Comparison of ENCODE assay signal across 7 cellular contexts in the genomic region with DNA sequence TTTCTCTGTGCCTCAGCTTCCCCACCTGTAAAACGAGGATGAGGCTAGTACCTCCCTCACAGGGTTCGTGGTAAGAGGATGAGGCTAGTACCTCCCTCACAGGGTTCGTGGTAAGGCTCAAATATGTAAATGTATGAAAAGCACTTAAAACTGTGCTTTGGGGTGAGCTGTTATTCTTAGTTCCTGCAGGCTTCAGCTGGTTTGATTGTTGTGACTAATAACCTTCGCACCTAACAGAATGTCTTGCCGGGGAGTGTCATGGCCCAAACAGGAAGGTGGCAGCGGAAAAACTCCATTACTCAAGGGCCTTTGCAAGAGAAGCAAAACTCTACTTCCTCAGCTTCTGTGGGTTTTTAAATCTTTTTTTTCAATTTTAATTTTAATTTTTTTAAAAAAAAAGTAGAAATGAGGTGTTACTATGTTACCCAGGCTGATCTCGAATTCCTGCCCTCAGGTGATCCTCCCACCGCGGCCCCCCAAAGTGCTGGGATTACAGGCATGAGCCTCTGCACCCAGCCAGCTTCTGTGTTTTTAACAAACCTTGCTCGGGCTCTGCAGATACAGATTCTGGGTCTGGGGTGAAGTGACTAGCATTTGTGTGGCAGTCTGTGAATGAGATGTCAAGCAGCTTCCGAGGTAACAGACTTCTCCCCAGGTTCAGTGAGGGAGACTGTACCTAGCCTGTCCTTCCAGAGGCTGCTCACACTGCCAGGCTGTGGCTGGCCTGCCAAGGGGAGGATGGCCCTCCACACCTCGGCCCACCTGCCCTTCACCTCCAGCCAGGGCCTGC.
DNase-seq lines count a peak whose midpoint lies in the region; ATAC-seq, FAIRE-seq and TF ChIP-seq lines count a peak whose summit lies in the region.

No MANE protein-coding gene starts in this region.

- H3K9me3 ChIP-seq in endodermal cell (ENCODE audit: control insufficient read depth, low read length) (no peaks in the 10 kb centered on the region), GM23248 (ENCODE audit: low read depth) (no peaks in the 10 kb centered on the region)

- no peaks in the 10 kb centered on the region for H4K20me1 ChIP-seq in GM23248 (ENCODE audit: insufficient read depth)

- FAIRE-seq in H54 (lab: Jason Lieb, UNC) = no peak

- H2AFZ ChIP-seq in GM23248 = no peak overlapping the region

- H3K27ac Mint-ChIP-seq in WTC11 (peak overlapping the region; percentile 49), endodermal cell (peak overlapping the region; percentile 70)

- H3K4me1 Mint-ChIP-seq in WTC11 = peaks cover 80% of the 10 kb centered on the region
- peaks cover 41% of the 10 kb centered on the region for H3K4me1 Mint-ChIP-seq in endodermal cell

- peak; percentile 46 for ATAC-seq in GM19043 (IDR thresholded peaks at IDR 0.05; ENCODE audit: low read depth, unreplicated experiment)
- ATAC-seq in HG03354 (IDR thresholded peaks at IDR 0.05; ENCODE audit: poor library complexity, severe bottlenecking, unreplicated experiment) = peak; percentile 67
- no peak for ATAC-seq in WTC11
- peak; percentile 84 for ATAC-seq in stimulated activated naive CD8-positive, alpha-beta T cell treated with anti-CD3 and anti-CD28 coated beads, Interleukin-15, Interleukin-2, amounts not matched to agents 100 U/mL and 50 U/mL, for 24 hours

- no peaks in the 10 kb centered on the region for H3K9me2 ChIP-seq in GM23248 (ENCODE audit: insufficient read depth)

- TF ChIP-seq CTCF in WTC11 (IDR thresholded peaks at IDR 0.05) = no peak
- no peak for TF ChIP-seq CTCF in endodermal cell (conservative IDR thresholded peaks at IDR 0.05)

- no peak overlapping the region for H3K4me2 ChIP-seq in GM23248 (ENCODE audit: unreplicated experiment)

- H3K4me3 Mint-ChIP-seq in WTC11 (no peak overlapping the region), endodermal cell (no peak overlapping the region)

- no peak overlapping the region for H3K9ac ChIP-seq in endodermal cell (ENCODE audit: extremely low read depth, low read length, poor library complexity, severe bottlenecking)
- no peak overlapping the region for H3K9ac ChIP-seq in GM23248

- H3K79me2 ChIP-seq in GM23248 (ENCODE audit: insufficient read depth) = no peaks in the 10 kb centered on the region

- H3K4me3 ChIP-seq in endodermal cell (ENCODE audit: low read length) = no peak overlapping the region
- no peak overlapping the region for H3K4me3 ChIP-seq in GM23248

- H3K9me3 Mint-ChIP-seq in WTC11 (no peaks in the 10 kb centered on the region), endodermal cell (no peaks in the 10 kb centered on the region)

- CTCF ChIA-PET in WTC11 (lab: Charles Lee) = interaction anchor here (1.1 to 2.0 kb wide), 2 partner anchors 16 to 23 kb away, joined by 5 to 8 read pairs; no protein-coding TSS in a partner anchor

- in situ Hi-C loops in GM23248 (cut with MboI) = no loop called here

- H3K36me3 ChIP-seq in endodermal cell (ENCODE audit: control insufficient read depth, insufficient read depth, low read length) = no peaks in the 10 kb centered on the region
- no peaks in the 10 kb centered on the region for H3K36me3 ChIP-seq in GM23248 (ENCODE audit: low read depth)

- H3K4me1 ChIP-seq in endodermal cell (ENCODE audit: control insufficient read depth, insufficient read depth, low read length) = peaks cover 7% of the 10 kb centered on the region
- H3K4me1 ChIP-seq in GM23248 (ENCODE audit: insufficient read depth) = no peaks in the 10 kb centered on the region

- H3F3A ChIP-seq in GM23248 (ENCODE audit: insufficient read depth) = no peaks in the 10 kb centered on the region

- no peaks in the 10 kb centered on the region for H3K27me3 ChIP-seq in endodermal cell (ENCODE audit: control insufficient read depth, insufficient read depth, low read length, poor library complexity, severe bottlenecking)
- H3K27me3 ChIP-seq in GM23248 (replicated peaks; ENCODE audit: insufficient read depth) = peaks cover 44% of the 10 kb centered on the region

- POLR2A ChIA-PET in WTC11 (lab: Charles Lee) = no interaction called here

- H3K36me3 Mint-ChIP-seq in WTC11 (no peaks in the 10 kb centered on the region), endodermal cell (ENCODE audit: low read depth) (no peaks in the 10 kb centered on the region)

- H3K27me3 Mint-ChIP-seq in WTC11 (ENCODE audit: low read depth) (no peaks in the 10 kb centered on the region), endodermal cell (ENCODE audit: insufficient read depth) (no peaks in the 10 kb centered on the region)

- DNase-seq in WTC11 (ENCODE audit: low spot score) (no peak), endodermal cell (no peak), GM23248 (no peak), H54 (ENCODE audit: insufficient read length, low spot score) (no peak)
- DNase-seq in stimulated activated naive CD8-positive, alpha-beta T cell treated with anti-CD3 and anti-CD28 coated beads, Interleukin-15, Interleukin-2, amounts not matched to agents 100 U/mL and 50 U/mL, for 24 hours = peak; percentile 60

- WGBS in endodermal cell (ENCODE audit: insufficient coverage in 1 of 2, insufficient read length in 1 of 2), 2 experiments = 82 to 94% methylated on average over 6 to 12 of the region's 12 CpGs
- WGBS in GM23248 (ENCODE audit: low coverage in 1 of 2, low lambda C conversion rate in 2 of 2, missing lambda C conversion rate in 2 of 2), 2 experiments = 84% methylated on average over 12 of the region's 12 CpGs

- TF ChIP-seq POLR2A in H54 (IDR thresholded peaks at IDR 0.05; ENCODE audit: low read depth, low read length) = no peak

- no peak overlapping the region for H3K27ac ChIP-seq in endodermal cell (ENCODE audit: low read depth, low read length)
- no peak overlapping the region for H3K27ac ChIP-seq in GM23248

TF ChIP-seq in WTC11, 78 proteins besides CTCF, POLR2A, EP300 and RAD21:
- TF ChIP-seq, protein P1, sequence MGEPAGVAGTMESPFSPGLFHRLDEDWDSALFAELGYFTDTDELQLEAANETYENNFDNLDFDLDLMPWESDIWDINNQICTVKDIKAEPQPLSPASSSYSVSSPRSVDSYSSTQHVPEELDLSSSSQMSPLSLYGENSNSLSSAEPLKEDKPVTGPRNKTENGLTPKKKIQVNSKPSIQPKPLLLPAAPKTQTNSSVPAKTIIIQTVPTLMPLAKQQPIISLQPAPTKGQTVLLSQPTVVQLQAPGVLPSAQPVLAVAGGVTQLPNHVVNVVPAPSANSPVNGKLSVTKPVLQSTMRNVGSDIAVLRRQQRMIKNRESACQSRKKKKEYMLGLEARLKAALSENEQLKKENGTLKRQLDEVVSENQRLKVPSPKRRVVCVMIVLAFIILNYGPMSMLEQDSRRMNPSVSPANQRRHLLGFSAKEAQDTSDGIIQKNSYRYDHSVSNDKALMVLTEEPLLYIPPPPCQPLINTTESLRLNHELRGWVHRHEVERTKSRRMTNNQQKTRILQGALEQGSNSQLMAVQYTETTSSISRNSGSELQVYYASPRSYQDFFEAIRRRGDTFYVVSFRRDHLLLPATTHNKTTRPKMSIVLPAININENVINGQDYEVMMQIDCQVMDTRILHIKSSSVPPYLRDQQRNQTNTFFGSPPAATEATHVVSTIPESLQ (CRISPR knock-in tag; IDR thresholded peaks at IDR 0.05) = no peak
- TF ChIP-seq NR3C1 (CRISPR knock-in tag; conservative IDR thresholded peaks at IDR 0.05; ENCODE audit: low read depth) (no peak), NR2C2 (CRISPR knock-in tag; IDR thresholded peaks at IDR 0.05) (no peak), NR1H2 (CRISPR knock-in tag; IDR thresholded peaks at IDR 0.05) (no peak), ATF1 (CRISPR knock-in tag; IDR thresholded peaks at IDR 0.05) (no peak), KAT7 (CRISPR knock-in tag; IDR thresholded peaks at IDR 0.05; ENCODE audit: borderline replicate concordance) (no peak)
- TF ChIP-seq, protein P2, sequence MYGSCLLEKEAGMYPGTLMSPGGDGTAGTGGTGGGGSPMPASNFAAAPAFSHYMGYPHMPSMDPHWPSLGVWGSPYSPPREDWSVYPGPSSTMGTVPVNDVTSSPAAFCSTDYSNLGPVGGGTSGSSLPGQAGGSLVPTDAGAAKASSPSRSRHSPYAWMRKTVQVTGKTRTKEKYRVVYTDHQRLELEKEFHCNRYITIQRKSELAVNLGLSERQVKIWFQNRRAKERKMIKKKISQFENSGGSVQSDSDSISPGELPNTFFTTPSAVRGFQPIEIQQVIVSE (CRISPR knock-in tag; IDR thresholded peaks at IDR 0.05; ENCODE audit: borderline replicate concordance) = no peak
- TF ChIP-seq, protein P3, sequence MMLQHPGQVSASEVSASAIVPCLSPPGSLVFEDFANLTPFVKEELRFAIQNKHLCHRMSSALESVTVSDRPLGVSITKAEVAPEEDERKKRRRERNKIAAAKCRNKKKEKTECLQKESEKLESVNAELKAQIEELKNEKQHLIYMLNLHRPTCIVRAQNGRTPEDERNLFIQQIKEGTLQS (CRISPR knock-in tag; conservative IDR thresholded peaks at IDR 0.05) = no peak
